ENCODE assay signal across 8 cellular contexts in the genomic region with DNA sequence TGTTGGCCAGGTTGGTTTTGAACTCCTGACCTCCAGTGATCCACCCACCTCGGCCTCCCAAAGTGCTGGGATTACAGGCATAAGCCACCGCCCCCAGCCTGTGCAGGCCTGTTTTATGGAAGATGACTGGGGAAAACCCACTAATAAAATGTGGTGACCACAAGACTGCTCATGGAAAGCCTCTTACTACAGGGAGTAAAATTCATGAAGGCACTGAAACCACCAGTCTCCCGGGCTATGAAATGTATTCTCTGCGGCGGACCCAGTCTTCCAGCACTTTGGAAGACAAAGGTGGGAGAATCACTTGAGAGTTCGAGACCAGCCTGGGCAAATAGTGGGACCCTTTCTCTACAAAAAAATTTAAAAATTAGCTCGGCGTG. TPM values are rescaled to one million over a fixed set of nuclear protein-coding genes. Genes with fewer than 3 reads are reported as not detected.
DNase-seq lines count a peak whose midpoint lies in the region; ATAC-seq and TF ChIP-seq lines count a peak whose summit lies in the region.
"Not testable (repeated sequence)": the region's sequence is repeated elsewhere in the genome, so short reads cannot be mapped to it uniquely, and the experiment has no call there.

No MANE protein-coding gene starts in this region.

- not testable (repeated sequence) for H3K9me3 Mint-ChIP-seq in activated T-cell treated with anti-CD3 and anti-CD28 coated beads, Interleukin-2, amount 50 U/mL, for 4 hours; central memory CD8-positive, alpha-beta T cell

- H3K4me1 Mint-ChIP-seq in activated T-cell treated with anti-CD3 and anti-CD28 coated beads, Interleukin-2, amount 50 U/mL, for 4 hours (ENCODE audit: low read depth); central memory CD8-positive, alpha-beta T cell: not testable (repeated sequence)

- ATAC-seq in activated T-cell treated with anti-CD3 and anti-CD28 coated beads, Interleukin-2, amount 50 U/mL, for 4 hours; central memory CD8-positive, alpha-beta T cell (replicated peaks; ENCODE audit: extremely low read depth, poor library complexity, severe bottlenecking); gastrocnemius medialis: not testable (repeated sequence)
- peak; percentile 38 for ATAC-seq in foreskin keratinocyte

- H3K79me2 ChIP-seq in OCI-LY7 (ENCODE audit: insufficient read depth, low read depth, low read length), result peaks cover 11% of the 10 kb centered on the region; the same call in 1 of the 2 replicates

- H3K4me2 ChIP-seq in OCI-LY7 (ENCODE audit: low read length), result peak overlapping the region; percentile 68

- TF ChIP-seq POLR2A in gastrocnemius medialis (IDR thresholded peaks at IDR 0.05); uterus (IDR thresholded peaks at IDR 0.05): not testable (repeated sequence)

- peak overlapping the region; percentile 97 for H3K27ac Mint-ChIP-seq in central memory CD8-positive, alpha-beta T cell (ENCODE audit: low read depth)

- H3K4me3 ChIP-seq in GM12865 (ENCODE audit: low read depth, low read length), result peak overlapping the region; percentile 97; the same call in 1 of the 2 replicates
- peak overlapping the region; percentile 73 for H3K4me3 ChIP-seq in OCI-LY7 (ENCODE audit: low read depth, low read length, poor library complexity, severe bottlenecking)
- peak overlapping the region; percentile 46 for H3K4me3 ChIP-seq in mucosa of stomach (ENCODE audit: low read length)
- H3K4me3 ChIP-seq in gastrocnemius medialis, result peak overlapping the region; percentile 67 to 90 (median 85)
- peak overlapping the region; percentile 82 to 91 for H3K4me3 ChIP-seq in uterus

- H4K20me1 ChIP-seq in OCI-LY7 (ENCODE audit: insufficient read depth, low read length), result not testable (repeated sequence)

- H3K27ac ChIP-seq in OCI-LY7 (ENCODE audit: low read depth, low read length, poor library complexity, severe bottlenecking) (peak overlapping the region; percentile 18), foreskin keratinocyte (peak overlapping the region; percentile 93), gastrocnemius medialis (peak overlapping the region; percentile 87 to 95 (median 92)), uterus (peak overlapping the region; percentile 93 to 95)

- H3K9me3 ChIP-seq in OCI-LY7 (ENCODE audit: low read length); mucosa of stomach (ENCODE audit: control insufficient read depth, low read length); gastrocnemius medialis; uterus: not testable (repeated sequence)

- H3K4me1 ChIP-seq in OCI-LY7 (ENCODE audit: insufficient read depth, low read length, poor library complexity, severe bottlenecking); foreskin keratinocyte; mucosa of stomach (ENCODE audit: control insufficient read depth, insufficient read depth, low read length); uterus: not testable (repeated sequence)
- peaks cover 10 to 12% of the 10 kb centered on the region in 2 donors for H3K4me1 ChIP-seq in gastrocnemius medialis

- DNase-seq in GM12865 (ENCODE audit: low read depth); OCI-LY7 (ENCODE audit: low spot score); activated T-cell treated with anti-CD3 and anti-CD28 coated beads, Interleukin-2, amount 50 U/mL, for 4 hours; central memory CD8-positive, alpha-beta T cell (ENCODE audit: low spot score in 2 of 2); gastrocnemius medialis: not testable (repeated sequence)
- DNase-seq in foreskin keratinocyte, result peak in 1 of 2 donors; percentile 23
- peak in 1 of 2 donors; percentile 2 for DNase-seq in uterus

- not testable (repeated sequence) for H3K27me3 ChIP-seq in foreskin keratinocyte; mucosa of stomach (ENCODE audit: control insufficient read depth, insufficient read depth, low read length); gastrocnemius medialis; uterus

- not testable (repeated sequence) for BruUV-seq in OCI-LY7 (replicated peaks; lab: Mats Ljungman, UMichigan)

- POLR2A ChIA-PET in OCI-LY7 (lab: Charles Lee), result not testable (repeated sequence)

- TF ChIP-seq CTCF in GM12865 (IDR thresholded peaks at IDR 0.05; ENCODE audit: insufficient read depth, low read depth, low read length, missing control alignments); OCI-LY7 (conservative IDR thresholded peaks at IDR 0.05; ENCODE audit: low read length); foreskin keratinocyte (conservative IDR thresholded peaks at IDR 0.05); gastrocnemius medialis (IDR thresholded peaks at IDR 0.05 in 4 of 5, conservative IDR thresholded peaks at IDR 0.05 in 1 of 5); uterus (IDR thresholded peaks at IDR 0.05): not testable (repeated sequence)

- peak overlapping the region; percentile 96 for H3K4me3 Mint-ChIP-seq in activated T-cell treated with anti-CD3 and anti-CD28 coated beads, Interleukin-2, amount 50 U/mL, for 4 hours
- H3K4me3 Mint-ChIP-seq in central memory CD8-positive, alpha-beta T cell, result peak overlapping the region; percentile 93

- in situ Hi-C loops in gastrocnemius medialis (cut with MboI; ENCODE audit: low sequenced_read_pairs in 4 of 4), result loop anchor here in 1 of 4 donors (25.0 kb wide), 1 partner anchor 688 kb away; a partner anchor contains a TSS

- H3K9me2 ChIP-seq in OCI-LY7 (ENCODE audit: insufficient read depth, low read length), result not testable (repeated sequence)

- intact Hi-C loops in OCI-LY7 (cut with micrococcal nuclease; ENCODE audit: unreplicated experiment), result loop anchor here (10.0 kb wide), 1 partner anchor 691 kb away; no protein-coding TSS in a partner anchor
- intact Hi-C loops in gastrocnemius medialis (cut with DNase I; ENCODE audit: low total_unique reads); uterus (cut with DNase I; ENCODE audit: low total_unique reads): not testable (repeated sequence)

- not testable (repeated sequence) for H3K27me3 Mint-ChIP-seq in activated T-cell treated with anti-CD3 and anti-CD28 coated beads, Interleukin-2, amount 50 U/mL, for 4 hours (ENCODE audit: low read depth); central memory CD8-positive, alpha-beta T cell

- CTCF ChIA-PET in OCI-LY7 (lab: Charles Lee; ENCODE audit: unreplicated experiment), result not testable (repeated sequence)

- peak overlapping the region; percentile 78 for H2AFZ ChIP-seq in OCI-LY7 (ENCODE audit: low read length)

- not testable (repeated sequence) for H3K36me3 Mint-ChIP-seq in activated T-cell treated with anti-CD3 and anti-CD28 coated beads, Interleukin-2, amount 50 U/mL, for 4 hours (ENCODE audit: insufficient read depth)
- peaks cover 19% of the 10 kb centered on the region for H3K36me3 Mint-ChIP-seq in central memory CD8-positive, alpha-beta T cell (ENCODE audit: insufficient read depth)

- H3K9ac ChIP-seq in mucosa of stomach (ENCODE audit: low read length), result peak overlapping the region; percentile 67

- peaks cover 26% of the 10 kb centered on the region for H3K36me3 ChIP-seq in OCI-LY7 (ENCODE audit: insufficient read depth, low read length)
- not testable (repeated sequence) for H3K36me3 ChIP-seq in mucosa of stomach (ENCODE audit: control insufficient read depth, insufficient read depth, low read length); uterus
- H3K36me3 ChIP-seq in gastrocnemius medialis, result peaks cover 0 to 21% of the 10 kb centered on the region in 2 donors

RNA-seq across cellular contexts. Expression of a gene that starts 0.7 kb away (rescaled TPM):
- 40.2 and 56.0 TPM in 2 replicates for total RNA-seq in OCI-LY7 (2014; rRNA removed; shearing (Covaris generic))
- total RNA-seq in OCI-LY7 (2022) (43.6 and 47.5 TPM in 2 replicates), foreskin keratinocyte (32.4 and 34.1 TPM in 2 replicates), gastrocnemius medialis (100 to 1,000 TPM in 1 of 4 donors, 10 to 100 TPM in 3; 52.7 to 101 (median 61.0) TPM), uterus (10 to 100 TPM in 3 of 4 donors, 1 to 10 TPM in 1; 7.4 to 52.6 (median 33.0) TPM)
- 10 to 100 TPM; 59.8 to 62.8 (median 62.7) TPM for total RNA-seq in activated T-cell treated with anti-CD3 and anti-CD28 coated beads, Interleukin-2, amount 50 U/mL, for 4 hours
- 32.7 and 32.9 TPM in 2 replicates for polyA plus RNA-seq in foreskin keratinocyte

RNA-seq across cellular contexts. Expression of a gene that starts 18.1 kb away (rescaled TPM):
- total RNA-seq in OCI-LY7 (2014; rRNA removed; shearing (Covaris generic)), result 18.4 and 29.1 TPM in 2 replicates
- total RNA-seq in OCI-LY7 (2022) (37.3 and 46.5 TPM in 2 replicates), foreskin keratinocyte (6.7 and 8.0 TPM in 2 replicates), gastrocnemius medialis (10 to 100 TPM; 49.7 to 64.7 (median 60.1) TPM), uterus (10 to 100 TPM; 24.3 to 92.7 (median 66.4) TPM)
- 10 to 100 TPM; 11.0 to 13.2 (median 12.4) TPM for total RNA-seq in activated T-cell treated with anti-CD3 and anti-CD28 coated beads, Interleukin-2, amount 50 U/mL, for 4 hours
- polyA plus RNA-seq in foreskin keratinocyte, result 9.9 and 10.7 TPM in 2 replicates

Comparison
In these comparisons a context has a peak if more than half of its experiments do, and no peak if none do; other contexts are left out.
1. H3K4me3 ChIP-seq: peak in every context shown above with its lines; median percentile 97 in GM12865; 86 in uterus; 85 in gastrocnemius medialis; 73 in OCI-LY7; 46 in mucosa of stomach.
2. H3K27ac ChIP-seq: peak in every context shown above with its lines; median percentile 94 in uterus; 93 in foreskin keratinocyte; 92 in gastrocnemius medialis; 18 in OCI-LY7.